29 cellular contexts compared by ENCODE assay signal in genomic region chr13:42653694-42654093, GRCh38.
"Had no signal": no experiment of that assay in that cellular context is flagged by ENCODE, and none has a peak within 500 bp of the region (broad histone marks: within the 10 kb centered on the region; RNA-seq: fewer than 3 reads in every experiment).

No MANE protein-coding gene starts in this region.

- H3K4me1 Mint-ChIP-seq: activated CD4-positive, alpha-beta memory T cell treated with anti-CD3 and anti-CD28 coated beads, Interleukin-2, amount 10 ng/mL, durations not matched to agents 7 days and 5 days; activated CD4-positive, alpha-beta T cell treated with anti-CD3 and anti-CD28 coated beads, Interleukin-2, amount 10 ng/mL, durations not matched to agents 7 days and 5 days; stimulated activated naive B cell treated with anti-CD40 and anti-IgM and Interleukin-4, amounts not matched to agents 10 μg/mL and 1 μg/mL and 100 μg/mL, for 72 hours had no signal

- H3K27ac Mint-ChIP-seq: activated CD4-positive, alpha-beta memory T cell treated with anti-CD3 and anti-CD28 coated beads, Interleukin-2, amount 10 ng/mL, durations not matched to agents 7 days and 5 days; activated CD4-positive, alpha-beta T cell treated with anti-CD3 and anti-CD28 coated beads, Interleukin-2, amount 10 ng/mL, durations not matched to agents 7 days and 5 days; activated naive CD8-positive, alpha-beta T cell; nephron; stimulated activated naive B cell treated with anti-CD40 and anti-IgM and Interleukin-4, amounts not matched to agents 10 μg/mL and 1 μg/mL and 100 μg/mL, for 72 hours; T-helper 17 cell had no signal

- H3K9me3 Mint-ChIP-seq: activated CD4-positive, alpha-beta memory T cell treated with anti-CD3 and anti-CD28 coated beads, Interleukin-2, amount 10 ng/mL, durations not matched to agents 7 days and 5 days; activated CD4-positive, alpha-beta T cell treated with anti-CD3 and anti-CD28 coated beads, Interleukin-2, amount 10 ng/mL, durations not matched to agents 7 days and 5 days; activated T-cell treated with anti-CD3 and anti-CD28 coated beads, Interleukin-2, amount 50 U/mL, for 4 hours; nephron; stimulated activated naive B cell treated with anti-CD40 and anti-IgM and Interleukin-4, amounts not matched to agents 10 μg/mL and 1 μg/mL and 100 μg/mL, for 72 hours had no signal

- H3K4me3 ChIP-seq: body of pancreas, esophagus squamous epithelium, psoas muscle, sigmoid colon, stomach, thyroid gland, upper lobe of left lung, vagina had no signal

- H3K4me1 ChIP-seq: body of pancreas, esophagus squamous epithelium, parathyroid adenoma, psoas muscle, sigmoid colon, thyroid gland, upper lobe of left lung, vagina had no signal

- H3K9me3 ChIP-seq: body of pancreas, esophagus squamous epithelium, psoas muscle, sigmoid colon, stomach, thyroid gland, upper lobe of left lung, vagina had no signal

- H2AFZ ChIP-seq: parathyroid adenoma had no signal

- H3K27ac ChIP-seq: body of pancreas, epithelial cell of prostate, esophagus squamous epithelium, parathyroid adenoma, psoas muscle, sigmoid colon, stomach, thyroid gland, upper lobe of left lung, vagina, WERI-Rb-1 had no signal

- H3K36me3 ChIP-seq: esophagus squamous epithelium, sigmoid colon, stomach, thyroid gland, upper lobe of left lung, vagina, WERI-Rb-1 had no signal

- H3K79me2 ChIP-seq: parathyroid adenoma had no signal

- DNase-seq: activated CD4-positive, alpha-beta memory T cell treated with anti-CD3 and anti-CD28 coated beads, Interleukin-2, amount 10 ng/mL, durations not matched to agents 7 days and 5 days; activated CD4-positive, alpha-beta T cell treated with anti-CD3 and anti-CD28 coated beads for 1 hour; activated CD4-positive, alpha-beta T cell treated with anti-CD3 and anti-CD28 coated beads, Interleukin-2, amount 10 ng/mL, durations not matched to agents 7 days and 5 days; activated naive CD4-positive, alpha-beta T cell treated with Interleukin-2 at 50 U/mL for 16 hours; activated T-cell treated with anti-CD3 and anti-CD28 coated beads, Interleukin-2, amount 50 U/mL, for 4 hours; anterior cingulate cortex; body of pancreas; dermis blood vessel endothelial cell; effector CD4-positive, alpha-beta T cell; esophagus squamous epithelium; foreskin melanocyte; left cardiac atrium; left ventricle myocardium superior; psoas muscle; sigmoid colon; small intestine; stimulated activated CD4-positive, alpha-beta T cell treated with anti-CD3 and anti-CD28 coated beads, Interleukin-4, amount 100 ng/mL, for 24 hours; stimulated activated naive B cell treated with anti-CD40 and anti-IgM and Interleukin-4, amounts not matched to agents 10 μg/mL and 1 μg/mL and 100 μg/mL, for 72 hours; stomach; T-helper 17 cell; T1000; thyroid gland; upper lobe of left lung; WERI-Rb-1 had no signal

- H3K36me3 Mint-ChIP-seq: activated naive CD8-positive, alpha-beta T cell; stimulated activated naive B cell treated with anti-CD40 and anti-IgM and Interleukin-4, amounts not matched to agents 10 μg/mL and 1 μg/mL and 100 μg/mL, for 72 hours had no signal

- H3K9ac ChIP-seq: parathyroid adenoma had no signal

- H3K4me3 Mint-ChIP-seq: activated CD4-positive, alpha-beta memory T cell treated with anti-CD3 and anti-CD28 coated beads, Interleukin-2, amount 10 ng/mL, durations not matched to agents 7 days and 5 days; activated CD4-positive, alpha-beta T cell treated with anti-CD3 and anti-CD28 coated beads, Interleukin-2, amount 10 ng/mL, durations not matched to agents 7 days and 5 days; activated naive CD8-positive, alpha-beta T cell; activated T-cell treated with anti-CD3 and anti-CD28 coated beads, Interleukin-2, amount 50 U/mL, for 4 hours; nephron; stimulated activated naive B cell treated with anti-CD40 and anti-IgM and Interleukin-4, amounts not matched to agents 10 μg/mL and 1 μg/mL and 100 μg/mL, for 72 hours; T-helper 17 cell had no signal

- H3K27me3 ChIP-seq: body of pancreas, sigmoid colon, thyroid gland, upper lobe of left lung, vagina had no signal
